ENCODE assay signal across 13 cellular contexts in the genomic region with DNA sequence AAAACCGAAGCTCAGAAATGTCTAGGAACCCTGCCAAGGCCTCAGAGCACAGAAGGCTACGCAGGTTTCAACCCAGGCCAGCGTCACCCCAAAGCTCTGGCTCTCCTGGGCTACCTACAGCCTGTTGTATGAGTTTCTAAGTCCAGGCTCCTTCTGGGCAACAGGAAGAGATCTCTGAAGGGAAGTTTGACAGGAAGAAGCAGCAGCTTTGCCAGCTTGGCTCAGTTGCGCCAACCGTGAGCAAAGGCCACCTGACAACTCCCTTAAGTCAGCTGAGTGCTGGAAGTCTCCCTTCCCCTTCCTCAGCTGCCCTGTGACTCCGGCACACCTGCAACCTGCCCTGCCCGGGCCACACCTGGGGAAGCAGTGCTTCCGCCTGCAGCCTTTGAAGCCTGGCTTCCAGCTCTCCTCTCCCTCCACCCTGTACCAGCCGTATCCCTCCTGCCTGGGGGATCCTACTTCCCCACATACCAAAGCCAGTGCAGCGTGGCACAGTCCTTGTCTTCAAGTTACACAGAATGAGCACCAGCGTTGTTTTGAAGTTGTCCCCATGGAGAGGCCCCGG. TPM values are rescaled to one million over a fixed set of nuclear protein-coding genes. Genes with fewer than 3 reads are reported as not detected.
A peak's percentile ranks its signal among the peaks of the same experiment; 100 is the strongest.
DNase-seq lines count a peak whose midpoint lies in the region; ATAC-seq, FAIRE-seq and TF ChIP-seq lines count a peak whose summit lies in the region.
"Had no signal": no experiment of that assay in that cellular context is flagged by ENCODE, and none has a peak within 500 bp of the region (broad histone marks: within the 10 kb centered on the region; RNA-seq: fewer than 3 reads in every experiment).

No MANE protein-coding gene starts in this region.

- H3K9ac ChIP-seq in adipocyte (ENCODE audit: low read length) (peak overlapping the region; percentile 9), kidney (ENCODE audit: low read length in 2 of 2) (no peak overlapping the region)

- no peaks in the 10 kb centered on the region for H3K27me3 ChIP-seq in Caco-2 (replicated peaks; ENCODE audit: control insufficient read depth, insufficient read depth, low read length)
- H3K27me3 ChIP-seq in adipocyte (replicated peaks; ENCODE audit: control insufficient read depth, insufficient read depth, low read length): no peaks in the 10 kb centered on the region
- H3K27me3 ChIP-seq: cardiac muscle cell had no signal

- no peak for FAIRE-seq in kidney (lab: Jason Lieb, UNC)

- H3K27ac ChIP-seq in kidney (ENCODE audit: low read depth in 2 of 2, low read length in 2 of 2): peak overlapping the region; percentile 54 to 75
- H3K27ac ChIP-seq: cardiac muscle cell had no signal

- H3K4me3 ChIP-seq in Caco-2 (ENCODE audit: low read depth, low read length): no peak overlapping the region
- no peak overlapping the region for H3K4me3 ChIP-seq in adipocyte (ENCODE audit: low read length)
- no peak overlapping the region for H3K4me3 ChIP-seq in kidney (ENCODE audit: low read length in 2 of 2)
- H3K4me3 ChIP-seq: cardiac muscle cell had no signal

- DNase-seq in Caco-2: no peak
- DNase-seq in adipocyte (ENCODE audit: low read depth): no peak
- peak; percentile 89 for DNase-seq in kidney
- DNase-seq in progenitor cell of endocrine pancreas (ENCODE audit: low spot score, unreplicated experiment): no peak
- no peak for DNase-seq in activated CD4-positive, alpha-beta T cell treated with anti-CD3 and anti-CD28 coated beads, Interleukin-2, amount 10 ng/mL, durations not matched to agents 7 days and 5 days
- DNase-seq: foreskin fibroblast; HCEC 1CT; midbrain; stimulated activated naive CD4-positive, alpha-beta T cell had no signal

- CTCF ChIA-PET in Caco-2 (lab: Charles Lee): no interaction called here
- CTCF ChIA-PET in activated CD4-positive, alpha-beta T cell treated with anti-CD3 and anti-CD28 coated beads, Interleukin-2, amount 10 ng/mL, durations not matched to agents 7 days and 5 days (lab: Charles Lee): no interaction called here

- H3K4me1 ChIP-seq in Caco-2: peaks cover 6% of the 10 kb centered on the region
- peaks cover 45% of the 10 kb centered on the region for H3K4me1 ChIP-seq in adipocyte (ENCODE audit: control insufficient read depth, insufficient read depth, low read length)
- H3K4me1 ChIP-seq in kidney (ENCODE audit: control insufficient read depth in 1 of 2, insufficient read depth in 1 of 2, low read depth in 1 of 2, low read length in 2 of 2): peaks cover 18 to 26% of the 10 kb centered on the region in 2 donors

- H3K27me3 Mint-ChIP-seq in Caco-2 (ENCODE audit: insufficient read depth, unreplicated experiment): no peaks in the 10 kb centered on the region
- H3K27me3 Mint-ChIP-seq in progenitor cell of endocrine pancreas: no peaks in the 10 kb centered on the region
- no peaks in the 10 kb centered on the region for H3K27me3 Mint-ChIP-seq in activated CD4-positive, alpha-beta T cell treated with anti-CD3 and anti-CD28 coated beads, Interleukin-2, amount 10 ng/mL, durations not matched to agents 7 days and 5 days

- H3K36me3 ChIP-seq in Caco-2 (ENCODE audit: control insufficient read depth, insufficient read depth, low read length): no peaks in the 10 kb centered on the region; the same call in 1 of the 2 replicates
- no peaks in the 10 kb centered on the region for H3K36me3 ChIP-seq in adipocyte (ENCODE audit: control insufficient read depth, insufficient read depth, low read length, severe bottlenecking)
- no peaks in the 10 kb centered on the region for H3K36me3 ChIP-seq in kidney (ENCODE audit: control insufficient read depth in 1 of 2, insufficient read depth in 2 of 2, low read length in 2 of 2)
- H3K36me3 ChIP-seq: cardiac muscle cell had no signal

- ATAC-seq in GM21526 (IDR thresholded peaks at IDR 0.05; ENCODE audit: low FRiP score, unreplicated experiment) (no peak), GM19023 (IDR thresholded peaks at IDR 0.05; ENCODE audit: unreplicated experiment) (no peak)
- no peak for ATAC-seq in activated CD4-positive, CD25-positive, alpha-beta regulatory T cell treated with anti-CD3 and anti-CD28 coated beads, Interleukin-2, amount 50 U/mL, for 24 hours

- TF ChIP-seq CTCF in Caco-2 (IDR thresholded peaks at IDR 0.05; ENCODE audit: insufficient read depth in 1 of 2, low read depth in 1 of 2, low read length in 1 of 2, severe bottlenecking in 1 of 2, unreplicated experiment in 1 of 2) (no peak), kidney (IDR thresholded peaks at IDR 0.05; ENCODE audit: borderline replicate concordance, extremely low read depth, insufficient read depth) (no peak), progenitor cell of endocrine pancreas (IDR thresholded peaks at IDR 0.05; ENCODE audit: unreplicated experiment) (no peak)

- no peaks in the 10 kb centered on the region for H3K9me3 ChIP-seq in Caco-2
- no peaks in the 10 kb centered on the region for H3K9me3 ChIP-seq in adipocyte (ENCODE audit: control insufficient read depth, low read length)
- no peaks in the 10 kb centered on the region for H3K9me3 ChIP-seq in kidney (ENCODE audit: control insufficient read depth in 1 of 2, low read length in 2 of 2)

- intact Hi-C loops in Caco-2 (cut with micrococcal nuclease; ENCODE audit: unreplicated experiment): no loop called here
- intact Hi-C loops in kidney (cut with DNase I): no loop called here

- peaks cover 19% of the 10 kb centered on the region for H3K4me1 Mint-ChIP-seq in Caco-2 (ENCODE audit: low read depth, unreplicated experiment)
- H3K4me1 Mint-ChIP-seq in progenitor cell of endocrine pancreas (ENCODE audit: low read depth): peaks cover 8% of the 10 kb centered on the region
- peaks cover 3% of the 10 kb centered on the region for H3K4me1 Mint-ChIP-seq in activated CD4-positive, alpha-beta T cell treated with anti-CD3 and anti-CD28 coated beads, Interleukin-2, amount 10 ng/mL, durations not matched to agents 7 days and 5 days

- no peaks in the 10 kb centered on the region for H3K9me3 Mint-ChIP-seq in Caco-2 (ENCODE audit: unreplicated experiment)
- no peaks in the 10 kb centered on the region for H3K9me3 Mint-ChIP-seq in progenitor cell of endocrine pancreas (ENCODE audit: low read depth)
- no peaks in the 10 kb centered on the region for H3K9me3 Mint-ChIP-seq in activated CD4-positive, alpha-beta T cell treated with anti-CD3 and anti-CD28 coated beads, Interleukin-2, amount 10 ng/mL, durations not matched to agents 7 days and 5 days

- H3K27ac Mint-ChIP-seq in Caco-2 (ENCODE audit: unreplicated experiment) (peak overlapping the region; percentile 67), progenitor cell of endocrine pancreas (peak overlapping the region; percentile 43)
- H3K27ac Mint-ChIP-seq in activated CD4-positive, alpha-beta T cell treated with anti-CD3 and anti-CD28 coated beads, Interleukin-2, amount 10 ng/mL, durations not matched to agents 7 days and 5 days: no peak overlapping the region

- POLR2A ChIA-PET in Caco-2 (lab: Charles Lee): no interaction called here
- POLR2A ChIA-PET in activated CD4-positive, alpha-beta T cell treated with anti-CD3 and anti-CD28 coated beads, Interleukin-2, amount 10 ng/mL, durations not matched to agents 7 days and 5 days (lab: Charles Lee): no interaction called here

- H3K36me3 Mint-ChIP-seq in Caco-2 (ENCODE audit: insufficient read depth, unreplicated experiment) (no peaks in the 10 kb centered on the region), progenitor cell of endocrine pancreas (ENCODE audit: insufficient read depth) (no peaks in the 10 kb centered on the region)
- H3K36me3 Mint-ChIP-seq in activated CD4-positive, alpha-beta T cell treated with anti-CD3 and anti-CD28 coated beads, Interleukin-2, amount 10 ng/mL, durations not matched to agents 7 days and 5 days (ENCODE audit: low read depth): no peaks in the 10 kb centered on the region

- BruUV-seq in Caco-2 (replicated peaks; lab: Mats Ljungman, UMichigan): no TSS peak

- H3K4me3 Mint-ChIP-seq in Caco-2 (ENCODE audit: unreplicated experiment) (no peak overlapping the region), progenitor cell of endocrine pancreas (ENCODE audit: low read depth) (no peak overlapping the region)
- no peak overlapping the region for H3K4me3 Mint-ChIP-seq in activated CD4-positive, alpha-beta T cell treated with anti-CD3 and anti-CD28 coated beads, Interleukin-2, amount 10 ng/mL, durations not matched to agents 7 days and 5 days

RNA-seq across cellular contexts. Expression of gene SHB, which starts 36.7 kb away (rescaled TPM):
- total RNA-seq in Caco-2 (2022): 18.3 and 18.4 TPM in 2 replicates
- 39.8 TPM for total RNA-seq in kidney
- polyA plus RNA-seq in kidney (ENCODE audit: insufficient read depth, low read depth, low replicate concordance): 16.4 TPM
- 22.5 and 23.9 TPM in 2 replicates for total RNA-seq in progenitor cell of endocrine pancreas
- not detected for total RNA-seq in activated CD4-positive, alpha-beta T cell treated with anti-CD3 and anti-CD28 coated beads, Interleukin-2, amount 10 ng/mL, durations not matched to agents 7 days and 5 days

Comparison
In these comparisons a context has a peak if more than half of its experiments do, and no peak if none do; other contexts are left out.
1. RNA of gene SHB, which starts 36.7 kb away (total RNA-seq): 39.8 TPM in kidney (single experiment), 22.5 to 23.9 TPM in progenitor cell of endocrine pancreas and 18.3 to 18.4 TPM in Caco-2; not detected in activated CD4-positive, alpha-beta T cell treated with anti-CD3 and anti-CD28 coated beads, Interleukin-2, amount 10 ng/mL, durations not matched to agents 7 days and 5 days; every median in the first group is over 10 times any median in the second.